Comparison of ENCODE assay signal across 19 cellular contexts in the genomic region with DNA sequence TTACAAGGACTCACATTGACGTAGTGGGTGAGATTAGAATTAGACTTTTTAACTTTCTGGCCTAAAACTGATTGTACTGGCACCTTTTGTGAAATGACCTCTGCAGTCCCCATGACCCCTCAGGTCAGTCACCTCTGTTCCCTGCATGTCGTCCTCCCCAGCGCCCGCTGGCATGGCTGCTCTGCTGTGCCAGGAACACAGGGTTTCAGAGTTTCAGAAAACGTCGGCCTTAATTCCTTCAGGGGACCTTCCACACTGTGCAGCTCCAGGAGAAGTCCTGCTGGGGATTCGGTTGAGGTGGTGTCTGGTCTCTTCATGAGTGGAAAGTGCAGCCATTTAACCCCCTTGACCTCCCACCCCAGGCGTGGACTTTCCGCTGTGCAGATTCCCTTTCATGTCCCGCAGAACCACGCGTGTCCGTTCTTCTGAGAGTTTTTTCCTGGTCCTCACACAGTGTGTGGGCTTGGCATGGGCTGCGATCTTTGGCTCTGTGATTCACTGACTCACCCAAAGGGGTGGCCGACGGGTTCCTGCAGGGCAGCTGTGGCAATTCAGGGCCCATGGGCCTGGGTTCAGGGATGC.
DNase-seq lines count a peak whose midpoint lies in the region; ATAC-seq and TF ChIP-seq lines count a peak whose summit lies in the region.
"Had no signal": no experiment of that assay in that cellular context is flagged by ENCODE, and none has a peak within 500 bp of the region (broad histone marks: within the 10 kb centered on the region; RNA-seq: fewer than 3 reads in every experiment).

No MANE protein-coding gene starts in this region.

- no peaks in the 10 kb centered on the region for H3K79me1 ChIP-seq in IMR-90 (ENCODE audit: low read depth in 1 of 2, low read length in 2 of 2)

- H2BK120ac ChIP-seq in IMR-90 (ENCODE audit: low read depth, low read length), result no peak overlapping the region

- H3K27me3 ChIP-seq in IMR-90 (ENCODE audit: control insufficient read depth, insufficient read depth, low read length), result no peaks in the 10 kb centered on the region; the same call in 1 of the 2 replicates
- peaks cover 27% of the 10 kb centered on the region for H3K27me3 ChIP-seq in osteoblast (ENCODE audit: insufficient read depth, low read length)
- H3K27me3 ChIP-seq: BE2C had no signal

- H3K9me3 Mint-ChIP-seq in type B pancreatic cell, result no peaks in the 10 kb centered on the region

- no peak overlapping the region; the same call in 1 of the 2 replicates for H3K4ac ChIP-seq in IMR-90 (ENCODE audit: low read depth, low read length)

- H2BK15ac ChIP-seq in IMR-90 (ENCODE audit: low read depth, low read length), result no peak overlapping the region

- no peaks in the 10 kb centered on the region for H3K36me3 Mint-ChIP-seq in type B pancreatic cell
- H3K36me3 Mint-ChIP-seq in T-helper 17 cell (ENCODE audit: low read depth), result no peaks in the 10 kb centered on the region

- H3K14ac ChIP-seq in IMR-90 (replicated peaks; ENCODE audit: low read depth, low read length), result no peak overlapping the region

- H3K4me3 ChIP-seq in IMR-90 (ENCODE audit: insufficient read depth, low read depth, low read length) (no peak overlapping the region), osteoblast (ENCODE audit: insufficient read depth, low read length) (no peak overlapping the region)

- H3K18ac ChIP-seq in IMR-90 (ENCODE audit: low read depth, low read length), result no peak overlapping the region

- H4K8ac ChIP-seq in IMR-90 (ENCODE audit: low read depth in 2 of 2, low read length in 2 of 2), result no peak overlapping the region

- H2AK5ac ChIP-seq in IMR-90 (ENCODE audit: low read depth, low read length), result no peak overlapping the region; the same call in 1 of the 2 replicates

- DNase-seq in IMR-90 (no peak), osteoblast (ENCODE audit: insufficient read length, low spot score, missing footprints) (peak; percentile 85), type B pancreatic cell (ENCODE audit: extremely low spot score, unreplicated experiment) (peak; percentile 58), cardiac septum (ENCODE audit: low spot score) (no peak), T-helper 17 cell (no peak)
- peak; percentile 30 for DNase-seq in activated CD8-positive, alpha-beta memory T cell treated with anti-CD3 and anti-CD28 coated beads, Interleukin-2, amount 50 U/mL, for 48 hours
- no peak for DNase-seq in stimulated activated naive CD4-positive, alpha-beta T cell (lab: John Stamatoyannopoulos, UW)
- DNase-seq: BE2C, EL, GF-D8, Kasumi-1, MM.1S, NCI-H1048, NCI-H1417 treated with DMSO at 0.1 percent for 48 hours, NCI-H187, NCI-H446, NCI-H526, OCI-M1 had no signal

- no peak for ATAC-seq in IMR-90 (ENCODE audit: low read depth)
- ATAC-seq in T-helper 17 cell, result no peak
- ATAC-seq: Right ventricle myocardium inferior had no signal

- in situ Hi-C loops in IMR-90 (cut with MboI; ENCODE audit: low sequenced_read_pairs), result loop anchor here (5.0 to 10.0 kb wide), 3 partner anchors 358 to 678 kb away; no protein-coding TSS in a partner anchor

- dilution Hi-C loops in IMR-90 (cut with HindIII; ENCODE audit: low sequenced_read_pairs, unreplicated experiment), result no loop called here

- H2AFZ ChIP-seq in IMR-90 (replicated peaks; ENCODE audit: low read length, poor library complexity) (no peak overlapping the region), osteoblast (ENCODE audit: low read length) (no peak overlapping the region)

- intact Hi-C loops in IMR-90 (cut with micrococcal nuclease), result loop anchor here (5.0 kb wide), 3 partner anchors 59 to 386 kb away; no protein-coding TSS in a partner anchor
- intact Hi-C loops in cardiac septum (cut with DNase I), result loop anchor here (5.0 kb wide), 2 partner anchors 99 to 531 kb away; no protein-coding TSS in a partner anchor

- peaks cover 11% of the 10 kb centered on the region for H3K9me1 ChIP-seq in IMR-90 (ENCODE audit: insufficient read depth, low read length)

- no peak overlapping the region for H4K91ac ChIP-seq in IMR-90 (ENCODE audit: insufficient read depth, low read depth, low read length)

- H3K4me1 Mint-ChIP-seq in type B pancreatic cell (ENCODE audit: unreplicated experiment) (peaks cover 19% of the 10 kb centered on the region), T-helper 17 cell (peaks cover 20% of the 10 kb centered on the region)

- TF ChIP-seq POLR2A in IMR-90 (IDR thresholded peaks at IDR 0.05; ENCODE audit: low read depth, low read length), result no peak

- TF ChIP-seq CTCF in IMR-90 (conservative IDR thresholded peaks at IDR 0.05; ENCODE audit: low read depth, low read length) (no peak), osteoblast (IDR thresholded peaks at IDR 0.05; ENCODE audit: extremely low read depth, low read depth, low read length) (no peak), type B pancreatic cell (conservative IDR thresholded peaks at IDR 0.05) (no peak)

- H3K56ac ChIP-seq in IMR-90 (ENCODE audit: extremely low read depth, insufficient read depth, low read length), result no peak overlapping the region

- no peaks in the 10 kb centered on the region for H3K79me2 ChIP-seq in osteoblast (ENCODE audit: insufficient read depth, low read length)

- peaks cover 15% of the 10 kb centered on the region for H3K4me1 ChIP-seq in IMR-90 (ENCODE audit: control insufficient read depth, insufficient read depth, low read length)
- H3K4me1 ChIP-seq in osteoblast (ENCODE audit: insufficient read depth, low read length), result peaks cover 20% of the 10 kb centered on the region

- no TSS peak for BruUV-seq in IMR-90 (replicated peaks; lab: Mats Ljungman, UMichigan)

- TF ChIP-seq RAD21 in IMR-90 (IDR thresholded peaks at IDR 0.05; ENCODE audit: low read length), result no peak

- H3K36me3 ChIP-seq in IMR-90 (ENCODE audit: control insufficient read depth, insufficient read depth, low read length), result no peaks in the 10 kb centered on the region; the same call in 1 of the 2 replicates
- no peaks in the 10 kb centered on the region for H3K36me3 ChIP-seq in osteoblast (ENCODE audit: insufficient read depth, low read length)

- CTCF ChIA-PET in IMR-90 (lab: Yijun Ruan, JAX), result no interaction called here

- no peak overlapping the region for H2BK20ac ChIP-seq in IMR-90 (ENCODE audit: low read depth, low read length)

- H3K9ac ChIP-seq in IMR-90 (ENCODE audit: low read depth, low read length), result no peak overlapping the region

- peaks cover 10% of the 10 kb centered on the region; the same call in 1 of the 2 replicates for H4K20me1 ChIP-seq in IMR-90 (ENCODE audit: insufficient read depth, low read length)
- H4K20me1 ChIP-seq in osteoblast (ENCODE audit: insufficient read depth, low read length), result no peaks in the 10 kb centered on the region

- H3K27ac ChIP-seq in IMR-90 (ENCODE audit: insufficient read depth, low read length) (no peak overlapping the region), osteoblast (ENCODE audit: low read depth, low read length) (no peak overlapping the region)

- H3K27ac Mint-ChIP-seq in type B pancreatic cell, result no peak overlapping the region
- no peak overlapping the region for H3K27ac Mint-ChIP-seq in T-helper 17 cell

- H2AK9ac ChIP-seq in IMR-90 (replicated peaks; ENCODE audit: low read depth, low read length, poor library complexity), result peak overlapping the region; percentile 68

- no peak overlapping the region for H4K5ac ChIP-seq in IMR-90 (ENCODE audit: low read depth, low read length)

- H3K4me2 ChIP-seq in IMR-90 (ENCODE audit: low read depth, low read length), result no peak overlapping the region
- H3K4me2 ChIP-seq in osteoblast (ENCODE audit: insufficient read depth, low read length), result no peak overlapping the region

- H3K4me3 Mint-ChIP-seq in type B pancreatic cell (no peak overlapping the region), T-helper 17 cell (no peak overlapping the region)

- WGBS in IMR-90 (ENCODE audit: extremely low coverage in 2 of 2, insufficient read length in 1 of 2), 2 experiments, result 100% methylated on average over 5 of the region's 16 CpGs; no CpG with 5 or more reads in 1 of the 2 experiments

- peaks cover 14% of the 10 kb centered on the region for H3K27me3 Mint-ChIP-seq in type B pancreatic cell
- H3K27me3 Mint-ChIP-seq in T-helper 17 cell, result peaks cover 28% of the 10 kb centered on the region

- H2BK5ac ChIP-seq in IMR-90 (ENCODE audit: low read depth, low read length, poor library complexity, severe bottlenecking), result no peak overlapping the region

- POLR2A ChIA-PET in IMR-90 (lab: Charles Lee; ENCODE audit: unreplicated experiment), result no interaction called here

- H3K23ac ChIP-seq in IMR-90 (ENCODE audit: low read depth, low read length), result no peak overlapping the region

- H3K9me3 ChIP-seq in IMR-90 (ENCODE audit: control insufficient read depth, insufficient read depth, low read length), result no peaks in the 10 kb centered on the region
- H3K9me3 ChIP-seq in osteoblast (ENCODE audit: low read depth, low read length), result no peaks in the 10 kb centered on the region
- H3K9me3 ChIP-seq in T-helper 17 cell (ENCODE audit: control insufficient read depth, low read length, poor library complexity, severe bottlenecking), result no peaks in the 10 kb centered on the region
- H3K9me3 ChIP-seq: BE2C had no signal

TF ChIP-seq in IMR-90, 13 proteins besides CTCF, POLR2A, EP300 and RAD21 (continues in another document):
- TF ChIP-seq, protein P1, sequence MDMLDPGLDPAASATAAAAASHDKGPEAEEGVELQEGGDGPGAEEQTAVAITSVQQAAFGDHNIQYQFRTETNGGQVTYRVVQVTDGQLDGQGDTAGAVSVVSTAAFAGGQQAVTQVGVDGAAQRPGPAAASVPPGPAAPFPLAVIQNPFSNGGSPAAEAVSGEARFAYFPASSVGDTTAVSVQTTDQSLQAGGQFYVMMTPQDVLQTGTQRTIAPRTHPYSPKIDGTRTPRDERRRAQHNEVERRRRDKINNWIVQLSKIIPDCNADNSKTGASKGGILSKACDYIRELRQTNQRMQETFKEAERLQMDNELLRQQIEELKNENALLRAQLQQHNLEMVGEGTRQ (IDR thresholded peaks at IDR 0.05; ENCODE audit: low read depth, low read length), result no peak
- TF ChIP-seq SMC3 (IDR thresholded peaks at IDR 0.05; ENCODE audit: low read depth, low read length) (no peak), MAFK (IDR thresholded peaks at IDR 0.05; ENCODE audit: low read depth, low read length) (no peak), MXI1 (IDR thresholded peaks at IDR 0.05; ENCODE audit: borderline replicate concordance, low read depth, low read length) (no peak), MAZ (IDR thresholded peaks at IDR 0.05; ENCODE audit: borderline replicate concordance, low read depth, low read length) (no peak), CHD1 (IDR thresholded peaks at IDR 0.05; ENCODE audit: low read depth, low read length) (no peak), NFE2L2 (IDR thresholded peaks at IDR 0.05; ENCODE audit: low read depth, low read length) (no peak), BHLHE40 (IDR thresholded peaks at IDR 0.05; ENCODE audit: low read depth, low read length) (no peak), RCOR1 (IDR thresholded peaks at IDR 0.05; ENCODE audit: insufficient replicate concordance, low read length) (no peak)

Comparison
In these comparisons a context has a peak if more than half of its experiments do, and no peak if none do; other contexts are left out.
1. DNase-seq: peak in activated CD8-positive, alpha-beta memory T cell treated with anti-CD3 and anti-CD28 coated beads, Interleukin-2, amount 50 U/mL, for 48 hours (single experiment), osteoblast (single experiment) and type B pancreatic cell (single experiment); none in IMR-90 (single experiment), cardiac septum (single experiment), T-helper 17 cell (0 of 3) and stimulated activated naive CD4-positive, alpha-beta T cell (0 of 6).